ENCODE assay signal across 13 cellular contexts in genomic region chr17:79749156-79749815, GRCh38. TPM values are rescaled to one million over a fixed set of nuclear protein-coding genes. Genes with fewer than 3 reads are reported as not detected.
DNase-seq lines count a peak whose midpoint lies in the region; ATAC-seq, FAIRE-seq and TF ChIP-seq lines count a peak whose summit lies in the region.
"Had no signal": no experiment of that assay in that cellular context is flagged by ENCODE, and none has a peak within 500 bp of the region (broad histone marks: within the 10 kb centered on the region; RNA-seq: fewer than 3 reads in every experiment).

No MANE protein-coding gene starts in this region.

- TF ChIP-seq CTCF in AG09309 (IDR thresholded peaks at IDR 0.05; ENCODE audit: control insufficient read depth, insufficient read depth, low read depth, low read length, missing control alignments) (no peak), HEK293 (tag by site-specific recombination; IDR thresholded peaks at IDR 0.05) (no peak), astrocyte (IDR thresholded peaks at IDR 0.05; ENCODE audit: insufficient read depth, low read depth, low read length) (no peak), uterus (IDR thresholded peaks at IDR 0.05) (no peak)

- H3K4me3 Mint-ChIP-seq in astrocyte (ENCODE audit: unreplicated experiment) = no peak overlapping the region
- H3K4me3 Mint-ChIP-seq: activated T-helper 1 cell treated with anti-CD3 and anti-CD28 coated beads, Interleukin-12 subunit alpha, Interleukin-12 subunit beta, Interleukin-2, Interleukin-4 antibody, amounts not matched to agents 30 ng/mL and 10 ng/mL and 1 ng/mL, durations not matched to agents 14 hours and 24 hours and 36 hours had no signal

- ATAC-seq in HG03097 (IDR thresholded peaks at IDR 0.05; ENCODE audit: low FRiP score, unreplicated experiment) = no peak
- no peak for ATAC-seq in GM18511 (IDR thresholded peaks at IDR 0.05; ENCODE audit: unreplicated experiment)

- no peak for FAIRE-seq in astrocyte (lab: Jason Lieb, UNC)

- H3K27me3 ChIP-seq in astrocyte (ENCODE audit: insufficient read depth, low read length) (peaks cover 41% of the 10 kb centered on the region), uterus (peaks cover 26 to 54% of the 10 kb centered on the region in 2 donors)

- peaks cover 11% of the 10 kb centered on the region for H3K4me1 ChIP-seq in HEK293 (ENCODE audit: control insufficient read depth, insufficient read depth, low read length)
- peaks cover 5% of the 10 kb centered on the region for H3K4me1 ChIP-seq in astrocyte (ENCODE audit: insufficient read depth, low read length)
- H3K4me1 ChIP-seq in uterus = peaks cover 0 to 13% of the 10 kb centered on the region in 2 donors
- H3K4me1 ChIP-seq: SJCRH30 had no signal

- no peaks in the 10 kb centered on the region for H3K79me2 ChIP-seq in astrocyte (ENCODE audit: insufficient read depth, low read length)

- no peaks in the 10 kb centered on the region for H3K9me3 Mint-ChIP-seq in astrocyte (ENCODE audit: unreplicated experiment)
- H3K9me3 Mint-ChIP-seq: activated T-helper 1 cell treated with anti-CD3 and anti-CD28 coated beads, Interleukin-12 subunit alpha, Interleukin-12 subunit beta, Interleukin-2, Interleukin-4 antibody, amounts not matched to agents 30 ng/mL and 10 ng/mL and 1 ng/mL, durations not matched to agents 14 hours and 24 hours and 36 hours had no signal

- H4K20me1 ChIP-seq in astrocyte (ENCODE audit: insufficient read depth, low read length) = no peaks in the 10 kb centered on the region

- no peak for TF ChIP-seq POLR2A in uterus (IDR thresholded peaks at IDR 0.05)

- H3K27ac Mint-ChIP-seq in astrocyte (ENCODE audit: unreplicated experiment) = no peak overlapping the region
- H3K27ac Mint-ChIP-seq: activated T-helper 1 cell treated with anti-CD3 and anti-CD28 coated beads, Interleukin-12 subunit alpha, Interleukin-12 subunit beta, Interleukin-2, Interleukin-4 antibody, amounts not matched to agents 30 ng/mL and 10 ng/mL and 1 ng/mL, durations not matched to agents 14 hours and 24 hours and 36 hours had no signal

- no peaks in the 10 kb centered on the region for H3K36me3 Mint-ChIP-seq in astrocyte (ENCODE audit: low read depth, unreplicated experiment)

- CTCF ChIA-PET in HEK293 (lab: Yijun Ruan, JAX) = interaction anchor here (0.8 to 2.4 kb wide), 5 partner anchors 8 to 221 kb away, joined by 3 to 9 read pairs (median 3); no protein-coding TSS in a partner anchor

- POLR2A ChIA-PET in HEK293 (lab: Yijun Ruan, JAX) = no interaction called here

- H3K9me3 ChIP-seq in HEK293 (ENCODE audit: control insufficient read depth, insufficient read depth, low read depth, low read length) (no peaks in the 10 kb centered on the region), astrocyte (ENCODE audit: insufficient read depth, low read depth, low read length) (no peaks in the 10 kb centered on the region), uterus (no peaks in the 10 kb centered on the region)
- H3K9me3 ChIP-seq: SJCRH30 had no signal

- H3K36me3 ChIP-seq in HEK293 (ENCODE audit: control insufficient read depth in 2 of 2, insufficient read depth in 1 of 2, low read length in 2 of 2) (no peaks in the 10 kb centered on the region), astrocyte (ENCODE audit: insufficient read depth, low read length) (no peaks in the 10 kb centered on the region), uterus (no peaks in the 10 kb centered on the region)
- H3K36me3 ChIP-seq: SJCRH30 had no signal

- H2AFZ ChIP-seq in astrocyte (ENCODE audit: low read depth, low read length) = no peak overlapping the region

- H3K4me1 Mint-ChIP-seq in astrocyte (ENCODE audit: low read depth, unreplicated experiment) = peaks cover 9% of the 10 kb centered on the region

- no peak overlapping the region for H3K9ac ChIP-seq in astrocyte (ENCODE audit: low read length)

- H3K4me3 ChIP-seq in AG09309 (ENCODE audit: control insufficient read depth, low read depth, low read length) (no peak overlapping the region), HEK293 (ENCODE audit: low read depth, low read length) (no peak overlapping the region), astrocyte (ENCODE audit: insufficient read depth, low read depth, low read length) (no peak overlapping the region), uterus (no peak overlapping the region)
- H3K4me3 ChIP-seq: SJCRH30 had no signal

- intact Hi-C loops in uterus (cut with DNase I; ENCODE audit: low total_unique reads) = no loop called here

- H3K4me2 ChIP-seq in astrocyte (ENCODE audit: low read length) = peak overlapping the region; percentile 57

- 0 out of 2 replicates have a peak overlapping the region, but pooled peaks have one; percentile 3 for H3K27ac ChIP-seq in HEK293 (ENCODE audit: extremely low read depth, low read depth, low read length)
- no peak overlapping the region for H3K27ac ChIP-seq in astrocyte (ENCODE audit: low read depth, low read length)
- no peak overlapping the region for H3K27ac ChIP-seq in uterus
- H3K27ac ChIP-seq: SJCRH30 had no signal

- H3K27me3 Mint-ChIP-seq in astrocyte (ENCODE audit: low read depth, unreplicated experiment) = peaks cover 49% of the 10 kb centered on the region

- DNase-seq in AG09309 (ENCODE audit: low read depth) (peak; percentile 59), astrocyte (ENCODE audit: low read depth) (peak; percentile 71), kidney tubule cell (ENCODE audit: low spot score) (peak; percentile 61), uterus (no peak), GOT3 (lab: John Stamatoyannopoulos, UW) (no peak)
- DNase-seq: activated CD4-positive, alpha-beta T cell treated with anti-CD3 and anti-CD28 coated beads for 1 hour; occipital lobe; SJCRH30 had no signal

TF ChIP-seq in HEK293, 187 proteins besides CTCF, POLR2A, EP300 and RAD21:
- TF ChIP-seq ZNF366 (tag by site-specific recombination; conservative IDR thresholded peaks at IDR 0.05) (peak; percentile 35; the same call in 1 of the 2 replicates), ZNF654 (tag by site-specific recombination; IDR thresholded peaks at IDR 0.05; ENCODE audit: low read depth) (no peak), PRDM6 (tag by site-specific recombination; IDR thresholded peaks at IDR 0.05) (peak; percentile 92), ZNF362 (tag by site-specific recombination; IDR thresholded peaks at IDR 0.05) (peak; percentile 79; the same call in 1 of the 2 replicates), ZNF677 (tag by site-specific recombination; IDR thresholded peaks at IDR 0.05) (no peak), SCRT2 (tag by site-specific recombination; IDR thresholded peaks at IDR 0.05) (peak; percentile 86)
TF ChIP-seq in HEK293: peak in this region for 4.

RNA-seq across cellular contexts. Expression of gene ENPP7, which starts 18.5 kb away (rescaled TPM):
- total RNA-seq in astrocyte (not detected in 2 replicates), uterus (not detected)
- total RNA-seq: occipital lobe, SJCRH30, subcutaneous adipose tissue had no signal

RNA-seq across cellular contexts. Expression of gene CBX2, which starts 28.7 kb away (rescaled TPM):
- total RNA-seq in astrocyte (3.9 and 6.7 TPM in 2 replicates), uterus (10 to 100 TPM in 1 of 4 donors, 1 to 10 TPM in 2, not detected in 1; 1.0 to 14.9 (median 4.6) TPM)

RNA-seq across cellular contexts. Expression of gene CBX8, which starts 47.6 kb away (rescaled TPM):
- total RNA-seq in astrocyte (2.5 and 3.4 TPM in 2 replicates), uterus (10 to 100 TPM in 1 of 4 donors, 1 to 10 TPM in 2, not detected in 1; 1.8 to 10.7 (median 2.6) TPM)

Comparison
In these comparisons a context has a peak if more than half of its experiments do, and no peak if none do; other contexts are left out.
1. DNase-seq: peak in AG09309 (single experiment), astrocyte (single experiment) and kidney tubule cell (single experiment); none in uterus (0 of 2) and GOT3 (single experiment).